Comparison of ENCODE assay signal across 17 cellular contexts in the genomic region with DNA sequence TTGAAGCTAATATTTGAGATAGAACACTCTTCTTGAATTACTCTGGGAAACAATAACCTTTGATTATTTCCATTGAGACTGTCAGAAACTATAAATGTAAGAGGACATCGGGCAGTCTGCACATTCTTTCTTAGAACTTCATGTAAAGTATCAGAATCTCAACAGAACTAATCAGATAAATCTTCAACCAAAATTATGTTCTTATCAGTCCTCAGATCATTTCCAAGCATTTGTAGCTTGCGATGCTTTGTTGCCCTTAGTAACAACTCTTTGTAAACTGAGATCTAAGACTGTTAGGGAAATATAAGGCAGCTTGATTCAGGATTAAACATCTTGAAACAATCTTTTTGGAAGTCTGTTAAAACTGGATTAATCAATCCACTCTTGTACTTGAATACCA.
DNase-seq lines count a peak whose midpoint lies in the region; ATAC-seq and TF ChIP-seq lines count a peak whose summit lies in the region.
"Had no signal": no experiment of that assay in that cellular context is flagged by ENCODE, and none has a peak within 500 bp of the region (broad histone marks: within the 10 kb centered on the region; RNA-seq: fewer than 3 reads in every experiment).

No MANE protein-coding gene starts in this region.

- WGBS in GM23248 (ENCODE audit: low coverage in 1 of 2, low lambda C conversion rate in 2 of 2, missing lambda C conversion rate in 2 of 2), 2 experiments, result 26 to 30% methylated on average over 2 of the region's 2 CpGs

- H3K9me3 ChIP-seq in GM23248 (ENCODE audit: low read depth) (no peaks in the 10 kb centered on the region), Peyer's patch (no peaks in the 10 kb centered on the region)

- peak overlapping the region; percentile 64 for H3K27ac ChIP-seq in ACC112 (ENCODE audit: low read depth, low read length)
- peak overlapping the region; percentile 50 for H3K27ac ChIP-seq in GM23248
- no peak overlapping the region for H3K27ac ChIP-seq in Peyer's patch
- H3K27ac ChIP-seq: PC-9 had no signal

- no peak for TF ChIP-seq CTCF in Peyer's patch (IDR thresholded peaks at IDR 0.05)

- H3K4me3 ChIP-seq in ACC112 (ENCODE audit: low read depth, low read length), result no peak overlapping the region
- no peak overlapping the region for H3K4me3 ChIP-seq in GM23248
- no peak overlapping the region for H3K4me3 ChIP-seq in Peyer's patch
- H3K4me3 ChIP-seq: PC-9 had no signal

- H3K4me2 ChIP-seq in GM23248 (ENCODE audit: unreplicated experiment), result peak overlapping the region; percentile 36
- H3K4me2 ChIP-seq: PC-9 had no signal

- peaks cover 30% of the 10 kb centered on the region for H3K79me2 ChIP-seq in ACC112 (ENCODE audit: control insufficient read depth, insufficient read depth, low read length, unreplicated experiment)
- peaks cover 61% of the 10 kb centered on the region for H3K79me2 ChIP-seq in GM23248 (ENCODE audit: insufficient read depth)

- DNase-seq in GM23248 (peak; percentile 36), amniotic epithelial cell (ENCODE audit: low read depth) (peak; percentile 32), fibroblast of the conjunctiva (ENCODE audit: low read depth) (peak; percentile 22), Peyer's patch (no peak), NCI-H187 (lab: John Stamatoyannopoulos, UW) (no peak), EL (no peak)
- DNase-seq: AML-193, Calu3, Karpas-422, NCI-H1417, NCI-H2081, NCI-H226, NCI-H526 treated with DMSO at 0.1 percent for 48 hours, PC-9 had no signal

- no peak for ATAC-seq in GM21529 (IDR thresholded peaks at IDR 0.05; ENCODE audit: unreplicated experiment)
- ATAC-seq: Right ventricle myocardium inferior had no signal

- H3K27me3 ChIP-seq in ACC112 (ENCODE audit: insufficient read depth, low read length) (no peaks in the 10 kb centered on the region), GM23248 (replicated peaks; ENCODE audit: insufficient read depth) (no peaks in the 10 kb centered on the region), Peyer's patch (no peaks in the 10 kb centered on the region)

- no peaks in the 10 kb centered on the region for H3K9me2 ChIP-seq in GM23248 (ENCODE audit: insufficient read depth)

- no peaks in the 10 kb centered on the region for H4K20me1 ChIP-seq in GM23248 (ENCODE audit: insufficient read depth)

- H3K36me3 ChIP-seq in ACC112 (ENCODE audit: insufficient read depth, low read length), result no peaks in the 10 kb centered on the region
- H3K36me3 ChIP-seq in GM23248 (ENCODE audit: low read depth), result no peaks in the 10 kb centered on the region
- no peaks in the 10 kb centered on the region for H3K36me3 ChIP-seq in Peyer's patch

- peak overlapping the region; percentile 2; the same call in 1 of the 2 replicates for H3K9ac ChIP-seq in GM23248

- in situ Hi-C loops in GM23248 (cut with MboI), result no loop called here

- H3K4me1 ChIP-seq in ACC112 (ENCODE audit: control insufficient read depth, insufficient read depth, low read length, unreplicated experiment), result peaks cover 16% of the 10 kb centered on the region
- peaks cover 25% of the 10 kb centered on the region for H3K4me1 ChIP-seq in GM23248 (ENCODE audit: insufficient read depth)
- H3K4me1 ChIP-seq in Peyer's patch, result no peaks in the 10 kb centered on the region

- H3F3A ChIP-seq in GM23248 (ENCODE audit: insufficient read depth), result peaks cover 25% of the 10 kb centered on the region

- no peak overlapping the region for H2AFZ ChIP-seq in ACC112 (ENCODE audit: low read length, unreplicated experiment)
- H2AFZ ChIP-seq in GM23248, result no peak overlapping the region
- H2AFZ ChIP-seq: PC-9 had no signal

- no peak for TF ChIP-seq POLR2A in Peyer's patch (IDR thresholded peaks at IDR 0.05)

Comparison
In these comparisons a context has a peak if more than half of its experiments do, and no peak if none do; other contexts are left out.
1. H3K27ac ChIP-seq: peak in ACC112 (single experiment) and GM23248 (single experiment); none in Peyer's patch (0 of 4).
2. DNase-seq: peak in GM23248 (single experiment), amniotic epithelial cell (single experiment) and fibroblast of the conjunctiva (single experiment); none in Peyer's patch (0 of 3), NCI-H187 (0 of 2) and EL (single experiment).